ENCODE assay signal across 18 cellular contexts in the genomic region with DNA sequence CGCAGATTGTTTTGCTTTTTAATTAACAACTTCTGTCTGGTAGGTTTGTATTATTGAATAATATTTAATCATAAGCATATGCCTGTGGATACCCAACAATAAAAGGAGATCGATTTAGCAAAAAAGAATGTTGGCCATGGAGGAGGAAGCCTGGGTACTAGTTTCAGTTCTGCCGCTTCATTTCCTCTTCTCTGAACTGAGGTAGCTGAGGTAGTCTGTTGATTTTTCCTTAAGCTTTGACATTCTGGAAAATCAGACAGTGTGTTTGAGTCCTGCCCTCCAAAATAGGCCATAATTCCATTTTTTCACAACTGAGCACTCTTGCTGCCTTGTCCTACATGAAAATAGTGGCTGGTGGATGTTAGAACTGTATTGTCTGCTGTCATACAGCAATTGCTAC.
"Had no signal": no experiment of that assay in that cellular context is flagged by ENCODE, and none has a peak within 500 bp of the region (broad histone marks: within the 10 kb centered on the region; RNA-seq: fewer than 3 reads in every experiment).

No MANE protein-coding gene starts in this region.

- H3K9me3 Mint-ChIP-seq: activated T-helper 2 cell treated with anti-CD3 and anti-CD28 coated beads, Interferon-gamma antibody, Interleukin-2, Interleukin-4, amounts not matched to agents 10 μg/mL and 5 μg/mL and 100 μg/mL, durations not matched to agents 14 hours and 24 hours and 36 hours; natural killer cell treated with Interleukin-12 subunit alpha and Interleukin-12 subunit beta and Interleukin-15 and Interleukin-18, amount 100 ng/mL, for 72 hours; stimulated activated naive CD8-positive, alpha-beta T cell treated with anti-CD3 and anti-CD28 coated beads, Interleukin-15, Interleukin-2, amounts not matched to agents 100 ng/mL and 50 ng/mL, for 24 hours; T-helper 2 cell treated with Interferon-gamma antibody and Interleukin-4, amounts not matched to agents 5 μg/mL and 100 μg/mL, for 36 hours had no signal

- H3K27me3 Mint-ChIP-seq: activated CD8-positive, alpha-beta memory T cell treated with anti-CD3 and anti-CD28 coated beads, Interleukin-2, amount 10 ng/mL, durations not matched to agents 7 days and 5 days; natural killer cell treated with Interleukin-12 subunit alpha and Interleukin-12 subunit beta and Interleukin-15 and Interleukin-18, amount 100 ng/mL, for 72 hours; progenitor cell of endocrine pancreas; stimulated activated naive CD8-positive, alpha-beta T cell treated with anti-CD3 and anti-CD28 coated beads, Interleukin-15, Interleukin-2, amounts not matched to agents 100 ng/mL and 50 ng/mL, for 24 hours had no signal

- H3K27ac Mint-ChIP-seq: activated CD8-positive, alpha-beta memory T cell treated with anti-CD3 and anti-CD28 coated beads, Interleukin-2, amount 10 ng/mL, durations not matched to agents 7 days and 5 days; activated T-helper 2 cell treated with anti-CD3 and anti-CD28 coated beads, Interferon-gamma antibody, Interleukin-2, Interleukin-4, amounts not matched to agents 10 μg/mL and 5 μg/mL and 100 μg/mL, durations not matched to agents 14 hours and 24 hours and 36 hours; progenitor cell of endocrine pancreas; stimulated activated naive CD8-positive, alpha-beta T cell treated with anti-CD3 and anti-CD28 coated beads, Interleukin-15, Interleukin-2, amounts not matched to agents 100 ng/mL and 50 ng/mL, for 24 hours; T-helper 2 cell treated with Interferon-gamma antibody and Interleukin-4, amounts not matched to agents 5 μg/mL and 100 μg/mL, for 36 hours had no signal

- H3K36me3 Mint-ChIP-seq: natural killer cell treated with Interleukin-12 subunit alpha and Interleukin-12 subunit beta and Interleukin-15 and Interleukin-18, amount 100 ng/mL, for 72 hours had no signal

- DNase-seq: activated CD4-positive, alpha-beta T cell treated with anti-CD3 and anti-CD28 coated beads, Interleukin-2, amount 50 U/mL, for 48 hours; activated CD8-positive, alpha-beta memory T cell treated with anti-CD3 and anti-CD28 coated beads, Interleukin-2, amount 10 ng/mL, durations not matched to agents 7 days and 5 days; activated naive CD4-positive, alpha-beta T cell treated with anti-CD3 and anti-CD28 coated beads, Interleukin-2, amount 50 U/mL, for 16 hours; activated T-cell treated with anti-CD3 and anti-CD28 coated beads, Interleukin-2, amount 50 U/mL, for 1 hour; esophagus squamous epithelium; glutamatergic neuron; mesendoderm; stimulated activated CD4-positive, alpha-beta T cell treated with anti-CD3 and anti-CD28 coated beads, Interleukin-4, amount 100 ng/mL, for 24 hours; trophoblast cell had no signal

- H3K27me3 ChIP-seq: esophagus squamous epithelium, right atrium auricular region, suprapubic skin had no signal

- H3K4me3 ChIP-seq: esophagus squamous epithelium, right atrium auricular region, skin epidermis, suprapubic skin had no signal

- ATAC-seq: activated CD4-positive, CD25-positive, alpha-beta regulatory T cell treated with anti-CD3 and anti-CD28 coated beads, Interleukin-2, amount 50 U/mL, for 24 hours; activated CD8-positive, alpha-beta memory T cell treated with anti-CD3 and anti-CD28 coated beads, Interleukin-2, amount 10 ng/mL, durations not matched to agents 7 days and 5 days; natural killer cell treated with Interleukin-12 subunit alpha and Interleukin-12 subunit beta and Interleukin-15 and Interleukin-18, amount 100 ng/mL, for 72 hours had no signal

- H3K9me3 ChIP-seq: esophagus squamous epithelium, right atrium auricular region, suprapubic skin had no signal

- H3K27ac ChIP-seq: esophagus squamous epithelium, right atrium auricular region, skin epidermis, suprapubic skin had no signal

- H3K4me1 ChIP-seq: right atrium auricular region, suprapubic skin had no signal

- H3K4me3 Mint-ChIP-seq: activated CD8-positive, alpha-beta memory T cell treated with anti-CD3 and anti-CD28 coated beads, Interleukin-2, amount 10 ng/mL, durations not matched to agents 7 days and 5 days; natural killer cell treated with Interleukin-12 subunit alpha and Interleukin-12 subunit beta and Interleukin-15 and Interleukin-18, amount 100 ng/mL, for 72 hours; stimulated activated naive CD8-positive, alpha-beta T cell treated with anti-CD3 and anti-CD28 coated beads, Interleukin-15, Interleukin-2, amounts not matched to agents 100 ng/mL and 50 ng/mL, for 24 hours; T-helper 2 cell treated with Interferon-gamma antibody and Interleukin-4, amounts not matched to agents 5 μg/mL and 100 μg/mL, for 36 hours had no signal
